Comparison of ENCODE assay signal across 21 cellular contexts in genomic region chr13:62432295-62432694, GRCh38.
A peak's percentile ranks its signal among the peaks of the same experiment; 100 is the strongest.
DNase-seq lines count a peak whose midpoint lies in the region; ATAC-seq and TF ChIP-seq lines count a peak whose summit lies in the region.
"Had no signal": no experiment of that assay in that cellular context is flagged by ENCODE, and none has a peak within 500 bp of the region (broad histone marks: within the 10 kb centered on the region; RNA-seq: fewer than 3 reads in every experiment).

No MANE protein-coding gene starts in this region.

- no peaks in the 10 kb centered on the region for H4K20me1 ChIP-seq in PC-3 (ENCODE audit: low read length)
- H4K20me1 ChIP-seq: BLaER1 had no signal

- no peaks in the 10 kb centered on the region for H3K36me3 ChIP-seq in PC-3 (ENCODE audit: low read depth, low read length)
- H3K36me3 ChIP-seq: BE2C, BLaER1 had no signal

- CTCF ChIA-PET in PC-3 (lab: Charles Lee), result no interaction called here

- POLR2A ChIA-PET in PC-3 (lab: Charles Lee; ENCODE audit: unreplicated experiment), result interaction anchor here (0.6 kb wide), 1 partner anchor 122 kb away, joined by 5 read pairs; no protein-coding TSS in a partner anchor

- peak; percentile 94 for ATAC-seq in PC-3
- ATAC-seq in HG03354 (IDR thresholded peaks at IDR 0.05; ENCODE audit: poor library complexity, severe bottlenecking, unreplicated experiment), result no peak
- ATAC-seq: GM12878 had no signal

- no peaks in the 10 kb centered on the region for H3F3A ChIP-seq in PC-3 (ENCODE audit: low read length, unreplicated experiment)

- H3K4me2 ChIP-seq in PC-3 (ENCODE audit: low read length), result no peak overlapping the region
- H3K4me2 ChIP-seq: BLaER1 had no signal

- peak; percentile 25 for DNase-seq in DMS53 treated with DMSO at 0.1 percent for 48 hours (lab: John Stamatoyannopoulos, UW; ENCODE audit: unreplicated experiment)
- peak; percentile 36 for DNase-seq in PC-3
- no peak for DNase-seq in hypothalamus (lab: John Stamatoyannopoulos, UW)
- DNase-seq: 8988T; ACHN; BE2C; C1 segment of cervical spinal cord; CD4-positive, alpha-beta memory T cell; CD4-positive, CD25-positive, alpha-beta regulatory T cell; CD8-positive, alpha-beta memory T cell; COR-L47; DMS 273 treated with DMSO at 0.1 percent for 48 hours; DMS153; DMS79; DND-41; EL; GDM1 had no signal

- TF ChIP-seq CTCF in 22Rv1 (IDR thresholded peaks at IDR 0.05), result no peak
- TF ChIP-seq CTCF in PC-3 (conservative IDR thresholded peaks at IDR 0.05; ENCODE audit: low read depth, low read length), result no peak

- BruUV-seq in PC-3 (replicated peaks; lab: Mats Ljungman, UMichigan), result no TSS peak

- H3K9ac ChIP-seq in PC-3 (ENCODE audit: low read length), result no peak overlapping the region
- H3K9ac ChIP-seq: BLaER1 had no signal

- intact Hi-C loops in PC-3 (cut with micrococcal nuclease), result loop anchor here (5.0 kb wide), 1 partner anchor 220 kb away; no protein-coding TSS in a partner anchor

- no peaks in the 10 kb centered on the region for H3K9me3 ChIP-seq in PC-3 (ENCODE audit: low read length)
- H3K9me3 ChIP-seq: BE2C, BLaER1 had no signal

- peak overlapping the region; percentile 57 for H3K27ac ChIP-seq in 22Rv1
- H3K27ac ChIP-seq in PC-3 (ENCODE audit: low read length), result no peak overlapping the region
- H3K27ac ChIP-seq: BLaER1 had no signal

- H3K27me3 ChIP-seq in PC-3 (ENCODE audit: low read length), result no peaks in the 10 kb centered on the region
- H3K27me3 ChIP-seq: BE2C, BLaER1 had no signal

- peaks cover 4% of the 10 kb centered on the region; the same call in 1 of the 2 replicates for H3K4me1 ChIP-seq in PC-3 (ENCODE audit: insufficient read depth, low read length)
- H3K4me1 ChIP-seq: BE2C, BLaER1 had no signal

- H3K4me3 ChIP-seq in PC-3 (ENCODE audit: low read length), result no peak overlapping the region
- H3K4me3 ChIP-seq: BLaER1, GM12878 had no signal

- H3K79me2 ChIP-seq in PC-3 (ENCODE audit: low read length), result no peaks in the 10 kb centered on the region

- no peak overlapping the region for H2AFZ ChIP-seq in PC-3 (ENCODE audit: low read length)

- H3K9me2 ChIP-seq in PC-3 (replicated peaks; ENCODE audit: low read length), result no peaks in the 10 kb centered on the region

Comparison
In these comparisons a context has a peak if more than half of its experiments do, and no peak if none do; other contexts are left out.
1. DNase-seq: peak in DMS53 treated with DMSO at 0.1 percent for 48 hours (single experiment) and PC-3 (single experiment); none in hypothalamus (0 of 51).